ENCODE assay signal across 8 cellular contexts in genomic region chr10:43606323-43607198, GRCh38. TPM values are rescaled to one million over a fixed set of nuclear protein-coding genes. Genes with fewer than 3 reads are reported as not detected.
DNase-seq lines count a peak whose midpoint lies in the region; ATAC-seq and TF ChIP-seq lines count a peak whose summit lies in the region.

Gene ZNF485, plus strand, starts transcription at chr10:43606438. Its CDS starts 613 bp downstream, at chr10:43607051.

- TF ChIP-seq EP300 in upper lobe of left lung (IDR thresholded peaks at IDR 0.05) = no peak

- TF ChIP-seq CTCF in GM23338 (conservative IDR thresholded peaks at IDR 0.05; ENCODE audit: low read depth in 2 of 2) (no peak), adrenal gland (IDR thresholded peaks at IDR 0.05) (no peak), upper lobe of left lung (IDR thresholded peaks at IDR 0.05) (peak in 1 of 6 experiments; percentile 18)

- H3K4me1 Mint-ChIP-seq in GM23338 = peaks cover 10% of the 10 kb centered on the region

- H3K4me1 ChIP-seq in GM23338 (ENCODE audit: insufficient read depth) (no peaks in the 10 kb centered on the region; the same call in 1 of the 2 replicates), adrenal gland (replicated peaks in 1 of 2) (peaks cover 0 to 7% of the 10 kb centered on the region in 2 donors), upper lobe of left lung (peaks cover 5 to 14% (median 12%) of the 10 kb centered on the region in 4 donors)

- H3K36me3 Mint-ChIP-seq in GM23338 (ENCODE audit: low read depth) = peaks cover 39% of the 10 kb centered on the region

- peaks cover 12% of the 10 kb centered on the region; the same call in 1 of the 2 replicates for H3K36me3 ChIP-seq in GM23338 (ENCODE audit: insufficient read depth)
- H3K36me3 ChIP-seq in adrenal gland (replicated peaks in 1 of 2) = no peaks in the 10 kb centered on the region
- peaks cover 0 to 3% (median 0%) of the 10 kb centered on the region in 4 donors for H3K36me3 ChIP-seq in upper lobe of left lung

- peak within 1 kb of the TSS; percentile 75 for H3K4me3 ChIP-seq in GM23338
- H3K4me3 ChIP-seq in adrenal gland = peak within 1 kb of the TSS; percentile 13 to 96 (median 70)
- H3K4me3 ChIP-seq in upper lobe of left lung = peak within 1 kb of the TSS; percentile 88 to 100 (median 99)

- H3K27ac ChIP-seq in GM23338 (ENCODE audit: low read depth) (no peak within 1 kb of the TSS), adrenal gland (peak within 1 kb of the TSS in 3 of 5 donors; percentile 0 to 74 (median 71)), upper lobe of left lung (peak within 1 kb of the TSS; percentile 65 to 77 (median 73))

- H4K20me1 ChIP-seq in GM23338 (replicated peaks; ENCODE audit: insufficient read depth) = no peaks in the 10 kb centered on the region

- peaks cover 3% of the 10 kb centered on the region; the same call in 1 of the 2 replicates for H3K9me2 ChIP-seq in GM23338 (ENCODE audit: insufficient read depth)

- peak; percentile 99 for ATAC-seq in GM23338
- peak; percentile 98 to 99 for ATAC-seq in left cardiac atrium
- ATAC-seq in upper lobe of left lung (ENCODE audit: low FRiP score in 2 of 2) = peak; percentile 82 to 97

- H3K27me3 Mint-ChIP-seq in GM23338 (ENCODE audit: insufficient read depth, low read depth, poor library complexity) = peaks cover 9% of the 10 kb centered on the region

- peak in 1 of 2 donors; percentile 48 for TF ChIP-seq POLR2A in adrenal gland (IDR thresholded peaks at IDR 0.05)
- peak in 1 of 4 donors; percentile 44 for TF ChIP-seq POLR2A in upper lobe of left lung (IDR thresholded peaks at IDR 0.05)

- DNase-seq in G401 (ENCODE audit: low spot score) = peak; percentile 84
- DNase-seq in GM23338 (ENCODE audit: low spot score) = peak; percentile 87
- DNase-seq in LHCN-M2 (ENCODE audit: low read depth) = peak; percentile 61
- DNase-seq in SW480 (ENCODE audit: low spot score) = peak; percentile 63
- DNase-seq in adrenal gland = peak; percentile 59 to 76 (median 67)
- DNase-seq in left cardiac atrium = peak; percentile 83
- DNase-seq in posterior cingulate gyrus = peak; percentile 76 to 97 (median 80)
- peak; percentile 67 to 94 for DNase-seq in upper lobe of left lung

- peak within 1 kb of the TSS; percentile 84 for H3K4me3 Mint-ChIP-seq in GM23338

- no peak within 1 kb of the TSS for H3K27ac Mint-ChIP-seq in GM23338

- H2AFZ ChIP-seq in GM23338 = peak within 1 kb of the TSS; percentile 94

- no peaks in the 10 kb centered on the region for H3F3A ChIP-seq in GM23338 (replicated peaks; ENCODE audit: low read depth)

- H3K27me3 ChIP-seq in GM23338 (ENCODE audit: insufficient read depth) = no peaks in the 10 kb centered on the region
- no peaks in the 10 kb centered on the region for H3K27me3 ChIP-seq in adrenal gland
- no peaks in the 10 kb centered on the region for H3K27me3 ChIP-seq in upper lobe of left lung

- intact Hi-C loops in adrenal gland (cut with DNase I) = no loop called here
- intact Hi-C loops in left cardiac atrium (cut with DNase I) = no loop called here
- intact Hi-C loops in posterior cingulate gyrus (cut with DNase I) = loop anchor here (2.0 kb wide), 1 partner anchor 42 kb away; the partner anchor contains the start of gene ZNF32

- 2 to 7% (median 3%) methylated on average over 25 to 58 of the region's 58 CpGs for WGBS in adrenal gland, 4 donors
- 7 to 9% methylated on average over 9 to 22 of the region's 58 CpGs for WGBS in upper lobe of left lung, 2 donors

- peak within 1 kb of the TSS; percentile 89 for H3K4me2 ChIP-seq in GM23338

- H3K79me2 ChIP-seq in GM23338 (replicated peaks; ENCODE audit: insufficient read depth) = no peaks in the 10 kb centered on the region

- H3K9me3 ChIP-seq in adrenal gland (replicated peaks in 1 of 3) = no peaks in the 10 kb centered on the region
- H3K9me3 ChIP-seq in upper lobe of left lung = no peaks in the 10 kb centered on the region

- H3K9me3 Mint-ChIP-seq in GM23338 = peaks cover 21% of the 10 kb centered on the region

- in situ Hi-C loops in G401 (cut with HindIII; ENCODE audit: low sequenced_read_pairs) = no loop called here

TF ChIP-seq in GM23338, 12 proteins besides CTCF, POLR2A, EP300 and RAD21:
- TF ChIP-seq POLR2AphosphoS5 (IDR thresholded peaks at IDR 0.05; ENCODE audit: low read depth) (peak; percentile 90), ETS1 (IDR thresholded peaks at IDR 0.05) (peak; percentile 93), JUNB (IDR thresholded peaks at IDR 0.05; ENCODE audit: unreplicated experiment) (no peak)

RNA-seq across cellular contexts. Expression of gene ZNF485, which starts in this region (rescaled TPM):
- total RNA-seq in G401 (2014; rRNA removed; shearing (Covaris generic)) = 0.80 and 1.9 TPM in 2 replicates
- 7.8 and 11.7 TPM in 2 replicates for total RNA-seq in GM23338 (2014; rRNA removed; shearing (Covaris generic))
- polyA plus RNA-seq in GM23338 (2016; fragmentation: Nextera tagmentation; extraction: Ambion mirVana) (5.3 and 5.7 TPM in 2 replicates), adrenal gland (1 to 10 TPM; 2.2 to 3.8 (median 2.6) TPM)
- total RNA-seq in LHCN-M2 (2014; rRNA removed) (6.2 and 6.4 TPM in 2 replicates), adrenal gland (1 to 10 TPM; 1.1 to 4.0 (median 3.0) TPM), left cardiac atrium (1 to 10 TPM; 2.0 to 2.8 TPM), upper lobe of left lung (1 to 10 TPM; 2.1 to 7.7 (median 3.2) TPM)
- polyA plus RNA-seq in LHCN-M2 (2012) = 1.7 TPM
